ENCODE assay signal across 12 cellular contexts in the genomic region with DNA sequence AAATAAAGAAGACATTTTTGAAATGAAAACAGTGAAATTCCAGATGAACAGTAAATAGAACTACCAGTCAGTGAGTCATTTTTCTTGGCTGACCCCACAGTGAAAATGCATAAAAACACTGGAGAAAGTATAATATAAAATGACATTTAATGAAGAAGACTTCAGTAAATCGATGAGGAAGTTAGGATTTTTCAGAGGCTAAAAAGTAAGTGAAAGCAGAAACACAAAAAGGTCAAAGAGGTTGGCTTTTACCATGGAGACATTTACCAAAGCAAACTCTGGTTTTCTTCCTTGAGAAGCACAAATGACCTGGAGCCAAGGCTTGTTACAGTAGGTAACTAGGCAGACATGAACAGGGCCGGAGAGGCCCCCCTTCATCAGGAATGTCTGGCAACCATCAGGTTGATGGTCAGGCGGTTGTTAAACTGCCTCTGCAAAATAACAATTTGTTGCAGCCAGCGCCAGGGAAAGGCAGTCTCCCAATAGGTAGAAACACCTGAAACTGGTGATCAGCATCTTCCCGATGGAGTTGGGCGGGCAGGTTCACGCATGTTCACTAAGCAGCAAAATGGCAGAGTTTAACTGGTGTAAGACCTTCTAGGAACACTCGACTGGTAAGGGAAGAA. TPM values are rescaled to one million over a fixed set of nuclear protein-coding genes. Genes with fewer than 3 reads are reported as not detected.
DNase-seq lines count a peak whose midpoint lies in the region; ATAC-seq, FAIRE-seq and TF ChIP-seq lines count a peak whose summit lies in the region.
"Had no signal": no experiment of that assay in that cellular context is flagged by ENCODE, and none has a peak within 500 bp of the region (broad histone marks: within the 10 kb centered on the region; RNA-seq: fewer than 3 reads in every experiment).

No MANE protein-coding gene starts in this region.

- H2BK12ac ChIP-seq in neuronal stem cell (ENCODE audit: low read length): no peak overlapping the region

- H2BK120ac ChIP-seq in neuronal stem cell (ENCODE audit: low read depth, low read length): no peak overlapping the region

- no peak for FAIRE-seq in GM12891 (lab: Jason Lieb, UNC)

- H3K36me3 ChIP-seq in BLaER1: no peaks in the 10 kb centered on the region
- H3K36me3 ChIP-seq in neuronal stem cell (replicated peaks in 1 of 2; ENCODE audit: control insufficient read depth in 2 of 2, insufficient read depth in 2 of 2, low read length in 2 of 2): no peaks in the 10 kb centered on the region

- no peak overlapping the region for H2BK15ac ChIP-seq in neuronal stem cell (ENCODE audit: low read length)

- peaks cover 70% of the 10 kb centered on the region for H3K4me1 ChIP-seq in BLaER1
- peaks cover 0 to 1% of the 10 kb centered on the region in 2 donors for H3K4me1 ChIP-seq in neuronal stem cell (ENCODE audit: control insufficient read depth in 2 of 2, insufficient read depth in 1 of 2, low read depth in 1 of 2, low read length in 2 of 2)

- no peak for ATAC-seq in HG03469 (IDR thresholded peaks at IDR 0.05; ENCODE audit: unreplicated experiment)
- ATAC-seq: left colon had no signal

- H3K27me3 ChIP-seq in BLaER1: no peaks in the 10 kb centered on the region
- peaks cover 0 to 14% (median 0%) of the 10 kb centered on the region in 3 experiments for H3K27me3 ChIP-seq in neuronal stem cell (ENCODE audit: control insufficient read depth in 3 of 3, insufficient read depth in 3 of 3, low read depth in 1 of 3, low read length in 3 of 3)

- no peaks in the 10 kb centered on the region for H3K79me1 ChIP-seq in neuronal stem cell (ENCODE audit: low read depth, low read length)

- H3K9ac ChIP-seq in BLaER1 (no peak overlapping the region), neuronal stem cell (ENCODE audit: low read depth, low read length, poor library complexity) (no peak overlapping the region)

- H3K18ac ChIP-seq in neuronal stem cell (ENCODE audit: low read length): peak overlapping the region; percentile 19

- H2AK5ac ChIP-seq in neuronal stem cell (ENCODE audit: low read depth, low read length): no peak overlapping the region

- H3K4me3 ChIP-seq in BLaER1: no peak overlapping the region
- no peak overlapping the region for H3K4me3 ChIP-seq in cardiac fibroblast (replicated peaks in 1 of 2; ENCODE audit: low read depth in 2 of 2, low read length in 2 of 2)
- H3K4me3 ChIP-seq in neuronal stem cell (ENCODE audit: low read length in 2 of 2): no peak overlapping the region

- no peak overlapping the region for H4K91ac ChIP-seq in neuronal stem cell (ENCODE audit: low read depth, low read length, poor library complexity)

- H3K23ac ChIP-seq in neuronal stem cell (ENCODE audit: low read depth, low read length, poor library complexity): no peak overlapping the region

- H3K14ac ChIP-seq in neuronal stem cell (ENCODE audit: low read length): no peak overlapping the region

- H3K4me2 ChIP-seq in BLaER1 (peak overlapping the region; percentile 43; the same call in 1 of the 2 replicates), neuronal stem cell (ENCODE audit: insufficient read depth, low read length, poor library complexity, severe bottlenecking) (no peak overlapping the region)

- no peak for TF ChIP-seq POLR2A in GM12891 (IDR thresholded peaks at IDR 0.05; ENCODE audit: low read depth, low read length)

- H3K4ac ChIP-seq in neuronal stem cell (ENCODE audit: low read length): no peak overlapping the region

- H4K8ac ChIP-seq in neuronal stem cell (ENCODE audit: low read depth, low read length): no peak overlapping the region

- no peaks in the 10 kb centered on the region for H3K9me3 ChIP-seq in BLaER1
- no peaks in the 10 kb centered on the region for H3K9me3 ChIP-seq in neuronal stem cell (replicated peaks in 1 of 2; ENCODE audit: control insufficient read depth in 2 of 2, insufficient read depth in 1 of 2, low read depth in 1 of 2, low read length in 2 of 2)

- WGBS in neuronal stem cell (ENCODE audit: extremely low coverage in 2 of 2, insufficient read length in 2 of 2, insufficient replicate concordance in 1 of 2), 2 donors: no CpG with 5 or more reads among the region's 8 CpGs

- no peak overlapping the region for H2AFZ ChIP-seq in neuronal stem cell (ENCODE audit: low read length)

- no peak overlapping the region for H2BK5ac ChIP-seq in neuronal stem cell (ENCODE audit: low read length)

- H3K27ac ChIP-seq in BLaER1 (no peak overlapping the region), neuronal stem cell (replicated peaks; ENCODE audit: low read length) (no peak overlapping the region)

- H4K20me1 ChIP-seq in BLaER1: no peaks in the 10 kb centered on the region

- DNase-seq in M059J (ENCODE audit: low read depth): peak; percentile 72
- peak; percentile 58 to 62 for DNase-seq in cardiac fibroblast (ENCODE audit: low read depth in 2 of 2)
- no peak for DNase-seq in neuronal stem cell (ENCODE audit: low spot score)
- no peak for DNase-seq in RPMI8226
- no peak for DNase-seq in GM12891 (ENCODE audit: insufficient read length, low spot score)
- DNase-seq in iPS-NIHi11 (ENCODE audit: low spot score): no peak
- DNase-seq: DMS79 treated with DMSO at 0.1 percent for 48 hours, HCEC 1CT, NCI-H2107 had no signal

- no peak for TF ChIP-seq CTCF in cardiac fibroblast (IDR thresholded peaks at IDR 0.05; ENCODE audit: low read depth, low read length)

TF ChIP-seq in GM12891, 5 proteins besides CTCF, POLR2A, EP300 and RAD21:
- TF ChIP-seq SPI1 (IDR thresholded peaks at IDR 0.05; ENCODE audit: low read depth, low read length) (no peak), PAX5 (IDR thresholded peaks at IDR 0.05; ENCODE audit: insufficient read depth, low read length, severe bottlenecking) (no peak), POU2F2 (IDR thresholded peaks at IDR 0.05; ENCODE audit: low read depth, low read length) (no peak), POLR2AphosphoS5 (IDR thresholded peaks at IDR 0.05; ENCODE audit: low read depth, low read length) (no peak), TAF1 (IDR thresholded peaks at IDR 0.05; ENCODE audit: low read depth, low read length) (no peak)

RNA-seq across cellular contexts. Expression of a gene that starts 16.7 kb away (rescaled TPM):
- total RNA-seq in M059J (2014; rRNA removed; shearing (Covaris generic)): 225 and 258 TPM in 2 replicates
- polyA plus RNA-seq in neuronal stem cell (2013, experiment 1 of 2): 103 TPM
- polyA plus RNA-seq in neuronal stem cell (2013, experiment 2 of 2): 107 TPM
- polyA plus RNA-seq in GM12891 (2012; ENCODE audit: low read depth, missing spikeins): 62.2 TPM

Comparison
In these comparisons a context has a peak if more than half of its experiments do, and no peak if none do; other contexts are left out.
1. DNase-seq: peak in M059J (single experiment) and cardiac fibroblast (2 of 2); none in neuronal stem cell (single experiment), RPMI8226 (single experiment), GM12891 (single experiment) and iPS-NIHi11 (single experiment).